Comparison of ENCODE assay signal across 17 cellular contexts in the genomic region with DNA sequence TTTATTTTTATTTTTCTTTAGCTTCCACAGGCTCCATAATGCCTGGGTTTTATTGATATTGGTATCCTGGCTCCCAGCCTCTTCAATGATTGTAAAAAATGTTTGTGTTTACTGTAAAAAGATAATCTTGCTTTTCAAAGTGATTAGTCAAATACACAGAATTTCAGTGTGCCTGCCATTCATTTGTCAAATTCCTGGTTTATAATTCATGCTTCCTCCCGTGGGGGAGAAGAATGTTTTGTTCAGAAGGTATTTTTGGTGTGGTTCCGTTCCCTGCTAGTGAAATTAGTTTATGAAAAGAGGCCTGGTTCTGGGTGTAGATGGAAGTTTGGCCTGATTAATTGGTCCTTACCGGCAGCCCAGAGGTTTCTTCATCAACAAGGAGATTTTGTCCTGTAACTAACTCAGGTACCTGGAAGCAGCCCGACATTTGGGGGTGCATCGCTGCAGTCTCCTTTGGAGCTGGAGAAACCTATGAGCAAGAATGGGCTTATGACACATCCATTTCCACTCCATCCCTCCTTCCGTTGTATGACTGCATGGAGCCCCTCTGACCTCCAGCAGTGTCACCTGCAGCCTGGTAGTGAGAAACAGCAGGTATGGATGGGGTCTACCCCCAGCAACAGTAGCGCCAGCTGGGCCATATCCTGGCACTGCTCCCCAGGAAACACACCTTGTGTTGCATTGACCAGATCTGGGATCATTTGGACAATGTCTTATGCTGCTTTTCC.
DNase-seq lines count a peak whose midpoint lies in the region; ATAC-seq and TF ChIP-seq lines count a peak whose summit lies in the region.
"Had no signal": no experiment of that assay in that cellular context is flagged by ENCODE, and none has a peak within 500 bp of the region (broad histone marks: within the 10 kb centered on the region; RNA-seq: fewer than 3 reads in every experiment).

No MANE protein-coding gene starts in this region.

- H3K36me3 Mint-ChIP-seq in dendritic cell treated with granulocyte-macrophage colony-stimulating factor and Interleukin-4, amounts not matched to agents 40 ng/mL and 50 ng/mL, for 4 days (ENCODE audit: low read depth), result peaks cover 60% of the 10 kb centered on the region

- H3K27me3 ChIP-seq in ACC112 (ENCODE audit: insufficient read depth, low read length), result no peaks in the 10 kb centered on the region
- H3K27me3 ChIP-seq: tibial nerve had no signal

- H3K4me3 ChIP-seq in ACC112 (ENCODE audit: low read depth, low read length), result no peak overlapping the region; the same call in 1 of the 2 replicates
- H3K4me3 ChIP-seq: tibial nerve had no signal

- H3K36me3 ChIP-seq in ACC112 (ENCODE audit: insufficient read depth, low read length), result peaks cover 5% of the 10 kb centered on the region; the same call in 1 of the 2 replicates

- peaks cover 21% of the 10 kb centered on the region for H3K4me1 Mint-ChIP-seq in dendritic cell treated with granulocyte-macrophage colony-stimulating factor and Interleukin-4, amounts not matched to agents 40 ng/mL and 50 ng/mL, for 4 days (ENCODE audit: low read depth)

- no peaks in the 10 kb centered on the region for H3K27me3 Mint-ChIP-seq in dendritic cell treated with granulocyte-macrophage colony-stimulating factor and Interleukin-4, amounts not matched to agents 40 ng/mL and 50 ng/mL, for 4 days
- H3K27me3 Mint-ChIP-seq: activated CD8-positive, alpha-beta T cell treated with anti-CD3 and anti-CD28 coated beads for 36 hours had no signal

- no peak for TF ChIP-seq CTCF in omental fat pad (IDR thresholded peaks at IDR 0.05)

- H3K79me2 ChIP-seq in ACC112 (ENCODE audit: control insufficient read depth, insufficient read depth, low read length, unreplicated experiment), result peaks cover 21% of the 10 kb centered on the region

- no peaks in the 10 kb centered on the region for H3K9me3 Mint-ChIP-seq in dendritic cell treated with granulocyte-macrophage colony-stimulating factor and Interleukin-4, amounts not matched to agents 40 ng/mL and 50 ng/mL, for 4 days
- H3K9me3 Mint-ChIP-seq: activated CD8-positive, alpha-beta T cell treated with anti-CD3 and anti-CD28 coated beads for 36 hours; endodermal cell had no signal

- H3K27ac Mint-ChIP-seq in dendritic cell treated with granulocyte-macrophage colony-stimulating factor and Interleukin-4, amounts not matched to agents 40 ng/mL and 50 ng/mL, for 4 days, result peak overlapping the region; percentile 41
- H3K27ac Mint-ChIP-seq: activated CD8-positive, alpha-beta T cell treated with anti-CD3 and anti-CD28 coated beads for 36 hours had no signal

- ATAC-seq in omental fat pad (ENCODE audit: low FRiP score), result peak; percentile 58
- ATAC-seq: activated CD8-positive, alpha-beta T cell treated with anti-CD3 and anti-CD28 coated beads for 36 hours had no signal

- intact Hi-C loops in dendritic cell treated with granulocyte-macrophage colony-stimulating factor and Interleukin-4, amounts not matched to agents 40 ng/mL and 50 ng/mL, for 4 days (cut with micrococcal nuclease), result no loop called here

- peak overlapping the region; percentile 99 for H3K27ac ChIP-seq in ACC112 (ENCODE audit: low read depth, low read length)

- DNase-seq in HT1080 (ENCODE audit: low read depth), result peak; percentile 32
- DNase-seq in omental fat pad (ENCODE audit: low spot score), result no peak
- DNase-seq in amniotic stem cell (lab: John Stamatoyannopoulos, UW), result no peak
- DNase-seq in NCI-H1048 (lab: John Stamatoyannopoulos, UW), result no peak
- DNase-seq in activated T-cell treated with anti-CD3 and anti-CD28 coated beads, Interleukin-2, amount 50 U/mL, for 48 hours, result no peak
- no peak for DNase-seq in NCI-H1105 treated with DMSO at 0.1 percent for 48 hours (lab: John Stamatoyannopoulos, UW)
- DNase-seq: activated CD8-positive, alpha-beta T cell treated with anti-CD3 and anti-CD28 coated beads for 36 hours; activated effector memory CD4-positive, alpha-beta T cell treated with anti-CD3 and anti-CD28 coated beads, Interleukin-2, amount 50 U/mL, for 16 hours; endodermal cell; Kasumi-1; NCI-H1930; NCI-H82; nucleus accumbens; SHP77 had no signal

- H2AFZ ChIP-seq in ACC112 (ENCODE audit: low read length, unreplicated experiment), result no peak overlapping the region

- H3K4me3 Mint-ChIP-seq in dendritic cell treated with granulocyte-macrophage colony-stimulating factor and Interleukin-4, amounts not matched to agents 40 ng/mL and 50 ng/mL, for 4 days, result no peak overlapping the region
- H3K4me3 Mint-ChIP-seq: activated CD8-positive, alpha-beta T cell treated with anti-CD3 and anti-CD28 coated beads for 36 hours; endodermal cell had no signal

- H3K4me1 ChIP-seq in ACC112 (ENCODE audit: control insufficient read depth, insufficient read depth, low read length, unreplicated experiment), result peaks cover 49% of the 10 kb centered on the region
